ENCODE assay signal across 1 cellular context in genomic region chr21:28396421-28396820, GRCh38.
TF ChIP-seq lines count a peak whose summit lies in the region.

No MANE protein-coding gene starts in this region.

TF ChIP-seq in IMR-90, 13 proteins besides CTCF, POLR2A, EP300 and RAD21 (continued from another document):
- TF ChIP-seq USF2 (IDR thresholded peaks at IDR 0.05; ENCODE audit: low read depth, low read length) (no peak), MXI1 (IDR thresholded peaks at IDR 0.05; ENCODE audit: borderline replicate concordance, low read depth, low read length) (no peak), RCOR1 (IDR thresholded peaks at IDR 0.05; ENCODE audit: insufficient replicate concordance, low read length) (no peak), FOS (IDR thresholded peaks at IDR 0.05; ENCODE audit: low read depth, low read length) (no peak), RFX5 (IDR thresholded peaks at IDR 0.05; ENCODE audit: low read depth, low read length) (no peak), CHD1 (IDR thresholded peaks at IDR 0.05; ENCODE audit: low read depth, low read length) (no peak), MAFK (IDR thresholded peaks at IDR 0.05; ENCODE audit: low read depth, low read length) (no peak), SMC3 (IDR thresholded peaks at IDR 0.05; ENCODE audit: low read depth, low read length) (no peak), NFE2L2 (IDR thresholded peaks at IDR 0.05; ENCODE audit: low read depth, low read length) (no peak)
- TF ChIP-seq, protein P1, sequence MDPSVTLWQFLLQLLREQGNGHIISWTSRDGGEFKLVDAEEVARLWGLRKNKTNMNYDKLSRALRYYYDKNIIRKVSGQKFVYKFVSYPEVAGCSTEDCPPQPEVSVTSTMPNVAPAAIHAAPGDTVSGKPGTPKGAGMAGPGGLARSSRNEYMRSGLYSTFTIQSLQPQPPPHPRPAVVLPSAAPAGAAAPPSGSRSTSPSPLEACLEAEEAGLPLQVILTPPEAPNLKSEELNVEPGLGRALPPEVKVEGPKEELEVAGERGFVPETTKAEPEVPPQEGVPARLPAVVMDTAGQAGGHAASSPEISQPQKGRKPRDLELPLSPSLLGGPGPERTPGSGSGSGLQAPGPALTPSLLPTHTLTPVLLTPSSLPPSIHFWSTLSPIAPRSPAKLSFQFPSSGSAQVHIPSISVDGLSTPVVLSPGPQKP (IDR thresholded peaks at IDR 0.05; ENCODE audit: borderline replicate concordance, low read depth, low read length) = no peak
